Comparison of ENCODE assay signal across 8 cellular contexts in genomic region chr9:70639853-70640814, GRCh38.
DNase-seq lines count a peak whose midpoint lies in the region; ATAC-seq and TF ChIP-seq lines count a peak whose summit lies in the region.

No MANE protein-coding gene starts in this region.

- H4K20me1 ChIP-seq in HCT116 (ENCODE audit: insufficient read depth): no peaks in the 10 kb centered on the region

- intact Hi-C loops in HCT116 (cut with micrococcal nuclease): loop anchor here (1.0 to 10.0 kb wide), 4 partner anchors 362 to 1387 kb away; no protein-coding TSS in a partner anchor

- no peaks in the 10 kb centered on the region for H3K9me3 ChIP-seq in HCT116 (ENCODE audit: control insufficient read depth in 1 of 2, insufficient read depth in 1 of 2, low read depth in 1 of 2, low read length in 2 of 2)

- no TSS peak for BruUV-seq in HCT116 (replicated peaks; lab: Mats Ljungman, UMichigan)

- no peak overlapping the region for H2AFZ ChIP-seq in HCT116 (ENCODE audit: low read depth, low read length, poor library complexity, severe bottlenecking)

- no peak overlapping the region for H3K4me3 ChIP-seq in HCT116 (replicated peaks in 1 of 2; ENCODE audit: low read depth in 1 of 2, low read length in 2 of 2)

- no peaks in the 10 kb centered on the region for H3K4me1 ChIP-seq in HCT116 (ENCODE audit: control insufficient read depth in 1 of 2, insufficient read depth in 2 of 2, low read length in 2 of 2)

- no peaks in the 10 kb centered on the region for H3K79me2 ChIP-seq in HCT116 (ENCODE audit: insufficient read depth, low read length)

- TF ChIP-seq RAD21 in HCT116 (IDR thresholded peaks at IDR 0.05; ENCODE audit: low read depth): peak; percentile 80

- CTCF ChIA-PET in HCT116 (lab: Charles Lee): interaction anchor here (0.8 to 3.9 kb wide), 22 partner anchors 9 to 1632 kb away, joined by 3 to 75 read pairs (median 4); no protein-coding TSS in a partner anchor

- TF ChIP-seq POLR2A in HCT116 (IDR thresholded peaks at IDR 0.05; ENCODE audit: borderline replicate concordance, extremely low read depth, insufficient read depth, insufficient read length): no peak

- POLR2A ChIA-PET in HCT116 (lab: Charles Lee): interaction anchor here (0.7 kb wide), 1 partner anchor 610 kb away, joined by 3 read pairs; no protein-coding TSS in a partner anchor

- DNase-seq in DMS53 treated with DMSO at 0.1 percent for 48 hours (lab: John Stamatoyannopoulos, UW; ENCODE audit: unreplicated experiment) (peak; percentile 27), HCT116 (ENCODE audit: low read depth, low spot score) (peak; percentile 22), NCI-H82 treated with DMSO at 0.1 percent for 48 hours (lab: John Stamatoyannopoulos, UW; ENCODE audit: unreplicated experiment) (peak; percentile 37), dedifferentiated amniotic fluid mesenchymal stem cell (ENCODE audit: extremely low spot score) (peak; percentile 85), lung microvascular endothelial cell (ENCODE audit: low read depth in 2 of 2) (peak; percentile 65 to 68)
- DNase-seq in activated CD4-positive, CD25-positive, alpha-beta regulatory T cell (lab: John Stamatoyannopoulos, UW): no peak

- H3K4me2 ChIP-seq in HCT116 (ENCODE audit: low read length): no peak overlapping the region

- no peaks in the 10 kb centered on the region for H3K9me2 ChIP-seq in HCT116 (ENCODE audit: insufficient read depth)

- RAD21 ChIA-PET in HCT116 (lab: Charles Lee; ENCODE audit: low non-redundant PET in 1 of 2, low total read pairs in 2 of 2, uncharacterized antibody in 2 of 2, unreplicated experiment in 2 of 2): interaction anchor here (1.0 to 1.6 kb wide), 4 partner anchors 10 to 609 kb away, joined by 3 to 5 read pairs (median 3); no protein-coding TSS in a partner anchor

- no peak overlapping the region for H3K9ac ChIP-seq in HCT116 (ENCODE audit: low read length)

- no peaks in the 10 kb centered on the region for H3K36me3 ChIP-seq in HCT116 (ENCODE audit: control insufficient read depth in 1 of 2, insufficient read depth in 2 of 2, low read length in 2 of 2)

- H3K27ac ChIP-seq in HCT116 (ENCODE audit: low read depth, low read length): no peak overlapping the region

- TF ChIP-seq CTCF in HCT116 (IDR thresholded peaks at IDR 0.05 in 2 of 3, conservative IDR thresholded peaks at IDR 0.05 in 1 of 3; ENCODE audit: borderline replicate concordance in 1 of 3, insufficient read depth in 1 of 3, low read depth in 2 of 3, low read length in 2 of 3): peak; percentile 55 to 74 (median 68)

- ATAC-seq in HCT116 (peak; percentile 83), HG03378 (IDR thresholded peaks at IDR 0.05; ENCODE audit: unreplicated experiment) (no peak), GM21529 (IDR thresholded peaks at IDR 0.05; ENCODE audit: unreplicated experiment) (no peak)

- peaks cover 15% of the 10 kb centered on the region for H3K27me3 ChIP-seq in HCT116 (ENCODE audit: insufficient read depth, low read length)

TF ChIP-seq in HCT116, 20 proteins besides CTCF, POLR2A, EP300 and RAD21:
- TF ChIP-seq ZNF274 (IDR thresholded peaks at IDR 0.05; ENCODE audit: low read depth, low read length): no peak
- no peak for TF ChIP-seq REST (IDR thresholded peaks at IDR 0.05; ENCODE audit: low read depth)
- TF ChIP-seq EZH2phosphoT487 (IDR thresholded peaks at IDR 0.05; ENCODE audit: borderline replicate concordance): no peak
- no peak for TF ChIP-seq SP1 (IDR thresholded peaks at IDR 0.05; ENCODE audit: low read depth)

Comparison
In these comparisons a context has a peak if more than half of its experiments do, and no peak if none do; other contexts are left out.
1. DNase-seq: peak in DMS53 treated with DMSO at 0.1 percent for 48 hours (single experiment), HCT116 (single experiment), NCI-H82 treated with DMSO at 0.1 percent for 48 hours (single experiment), dedifferentiated amniotic fluid mesenchymal stem cell (single experiment) and lung microvascular endothelial cell (2 of 2); none in activated CD4-positive, CD25-positive, alpha-beta regulatory T cell (0 of 4).